8 cellular contexts compared by ENCODE assay signal in genomic region chr19:7099597-7099921, GRCh38. TPM values are rescaled to one million over a fixed set of nuclear protein-coding genes. Genes with fewer than 3 reads are reported as not detected.
DNase-seq lines count a peak whose midpoint lies in the region; ATAC-seq and TF ChIP-seq lines count a peak whose summit lies in the region.

No MANE protein-coding gene starts in this region.

- peaks cover 31% of the 10 kb centered on the region for H3K9me3 Mint-ChIP-seq in neural progenitor cell

- H2AFZ ChIP-seq in MM.1S (ENCODE audit: low read length) (peak overlapping the region; percentile 67), neural progenitor cell (replicated peaks) (peak overlapping the region; percentile 27)

- DNase-seq in AG10803 (ENCODE audit: low read depth) (no peak), MM.1S (no peak), coronary artery (ENCODE audit: low spot score) (no peak), neural progenitor cell (ENCODE audit: low spot score) (no peak), mesenteric fat pad (ENCODE audit: low spot score) (no peak)

- H3K4me2 ChIP-seq in MM.1S (ENCODE audit: low read depth, low read length) (peak overlapping the region; percentile 61), neural progenitor cell (peak overlapping the region; percentile 76)

- H3K4me3 ChIP-seq in AG10803 (ENCODE audit: low read length) (peak overlapping the region; percentile 81), MM.1S (ENCODE audit: low read length) (peak overlapping the region; percentile 70), coronary artery (peak overlapping the region; percentile 82), neural progenitor cell (peak overlapping the region; percentile 69)

- H3K27ac Mint-ChIP-seq in neural progenitor cell = peak overlapping the region; percentile 86

- peaks cover 10% of the 10 kb centered on the region; the same call in 1 of the 2 replicates for H3K4me1 ChIP-seq in MM.1S (ENCODE audit: low read length)
- no peaks in the 10 kb centered on the region for H3K4me1 ChIP-seq in neural progenitor cell

- H3K27ac ChIP-seq in MM.1S (ENCODE audit: low read length) (peak overlapping the region; percentile 74; the same call in 1 of the 2 replicates), coronary artery (peak overlapping the region; percentile 79 to 96), neural progenitor cell (no peak overlapping the region)

- H3K4me1 Mint-ChIP-seq in neural progenitor cell = peaks cover 8% of the 10 kb centered on the region

- H3K9me2 ChIP-seq in MM.1S (replicated peaks; ENCODE audit: insufficient read depth, low read length) = no peaks in the 10 kb centered on the region

- peak overlapping the region; percentile 86 for H3K4me3 Mint-ChIP-seq in neural progenitor cell

- H3K36me3 ChIP-seq in MM.1S (replicated peaks; ENCODE audit: insufficient read depth, low read length) (no peaks in the 10 kb centered on the region), neural progenitor cell (no peaks in the 10 kb centered on the region)

- H3K36me3 Mint-ChIP-seq in neural progenitor cell = peaks cover 24% of the 10 kb centered on the region

- H4K20me1 ChIP-seq in MM.1S (ENCODE audit: insufficient read depth, low read length) (no peaks in the 10 kb centered on the region), neural progenitor cell (ENCODE audit: low read depth) (no peaks in the 10 kb centered on the region)

- peaks cover 9% of the 10 kb centered on the region for H3K27me3 Mint-ChIP-seq in neural progenitor cell (ENCODE audit: insufficient read depth, low read depth)

- H3K9me3 ChIP-seq in MM.1S (replicated peaks; ENCODE audit: insufficient read depth, low read length) = no peaks in the 10 kb centered on the region
- H3K9me3 ChIP-seq in neural progenitor cell (ENCODE audit: low read depth) = no peaks in the 10 kb centered on the region

- ATAC-seq in GM19467 (IDR thresholded peaks at IDR 0.05; ENCODE audit: unreplicated experiment) (no peak), HG03025 (IDR thresholded peaks at IDR 0.05; ENCODE audit: low FRiP score, unreplicated experiment) (no peak), HG02642 (IDR thresholded peaks at IDR 0.05; ENCODE audit: poor library complexity, unreplicated experiment) (no peak)

- H3K27me3 ChIP-seq in MM.1S (replicated peaks; ENCODE audit: insufficient read depth, low read length) (no peaks in the 10 kb centered on the region), neural progenitor cell (no peaks in the 10 kb centered on the region)

- H3F3A ChIP-seq in MM.1S (ENCODE audit: insufficient read depth, low read length) = 0 out of 2 replicates have a peak, but pooled peaks cover 13% of the 10 kb centered on the region
- H3F3A ChIP-seq in neural progenitor cell (ENCODE audit: low read depth) = peaks cover 21% of the 10 kb centered on the region

- H3K79me2 ChIP-seq in MM.1S (ENCODE audit: low read length) (no peaks in the 10 kb centered on the region), neural progenitor cell (ENCODE audit: low read depth) (no peaks in the 10 kb centered on the region)

- TF ChIP-seq CTCF in AG10803 (conservative IDR thresholded peaks at IDR 0.05; ENCODE audit: low read length) (no peak), MM.1S (IDR thresholded peaks at IDR 0.05; ENCODE audit: low read length) (no peak), coronary artery (IDR thresholded peaks at IDR 0.05) (no peak), neural progenitor cell (IDR thresholded peaks at IDR 0.05) (no peak)

- H3K9ac ChIP-seq in MM.1S (ENCODE audit: low read length) (peak overlapping the region; percentile 77), neural progenitor cell (no peak overlapping the region)

RNA-seq across cellular contexts. Expression of gene ZNF557, which starts 30.1 kb away (rescaled TPM):
- 11.2 and 12.9 TPM in 2 replicates for total RNA-seq in neural progenitor cell (ENCODE audit: low replicate concordance)
- total RNA-seq in mesenteric fat pad = 6.2 TPM

RNA-seq across cellular contexts. Expression of gene MBD3L3, which starts 41.1 kb away (rescaled TPM):
- total RNA-seq in neural progenitor cell (ENCODE audit: low replicate concordance) (not detected in 2 replicates), mesenteric fat pad (not detected)

RNA-seq across cellular contexts. Expression of gene MBD3L2, which starts 50.4 kb away (rescaled TPM):
- total RNA-seq in neural progenitor cell (ENCODE audit: low replicate concordance) (not detected in 2 replicates), mesenteric fat pad (not detected)

RNA-seq across cellular contexts. Expression of gene MBD3L4, which starts 59.6 kb away (rescaled TPM):
- total RNA-seq in neural progenitor cell (ENCODE audit: low replicate concordance) (not detected in 2 replicates), mesenteric fat pad (not detected)
